In genomic region chr22:23925020-23925606, GRCh38 we compare ENCODE assay signal across 22 cellular contexts. TPM values are rescaled to one million over a fixed set of nuclear protein-coding genes. Genes with fewer than 3 reads are reported as not detected.
"Had no signal": no experiment of that assay in that cellular context is flagged by ENCODE, and none has a peak within 500 bp of the region (broad histone marks: within the 10 kb centered on the region; RNA-seq: fewer than 3 reads in every experiment).

No MANE protein-coding gene starts in this region.

- H3K27me3 ChIP-seq: foreskin keratinocyte, right atrium auricular region, tibial nerve had no signal

- H3K4me3 ChIP-seq: coronary artery, right atrium auricular region, tibial nerve had no signal

- H3K27ac Mint-ChIP-seq: activated B cell treated with CpG ODN at 0.5 μM for 24 hours; activated naive CD8-positive, alpha-beta T cell treated with anti-CD3 and anti-CD28 coated beads for 36 hours; activated T-helper 1 cell treated with anti-CD3 and anti-CD28 coated beads, Interleukin-12 subunit alpha, Interleukin-12 subunit beta, Interleukin-2, Interleukin-4 antibody, amounts not matched to agents 30 ng/mL and 10 ng/mL and 1 ng/mL, durations not matched to agents 14 hours and 24 hours and 36 hours; immature natural killer cell; natural killer cell treated with Interleukin-12 subunit alpha and Interleukin-12 subunit beta and Interleukin-15 and Interleukin-18, amount 100 ng/mL, for 72 hours; T-helper 2 cell treated with Interferon-gamma antibody and Interleukin-4, amounts not matched to agents 5 μg/mL and 100 μg/mL, for 36 hours had no signal

- H3K9me3 ChIP-seq: right atrium auricular region had no signal

- ATAC-seq: foreskin keratinocyte; natural killer cell treated with Interleukin-12 subunit alpha and Interleukin-12 subunit beta and Interleukin-15 and Interleukin-18, amount 100 ng/mL, for 72 hours had no signal

- H3K4me1 ChIP-seq: foreskin keratinocyte, right atrium auricular region, tibial nerve had no signal

- H3K27ac ChIP-seq: coronary artery, foreskin keratinocyte, right atrium auricular region, tibial nerve had no signal

- H3K4me3 Mint-ChIP-seq: activated B cell treated with CpG ODN at 0.5 μM for 24 hours; activated naive CD8-positive, alpha-beta T cell treated with anti-CD3 and anti-CD28 coated beads for 36 hours; activated T-helper 1 cell treated with anti-CD3 and anti-CD28 coated beads, Interleukin-12 subunit alpha, Interleukin-12 subunit beta, Interleukin-2, Interleukin-4 antibody, amounts not matched to agents 30 ng/mL and 10 ng/mL and 1 ng/mL, durations not matched to agents 14 hours and 24 hours and 36 hours; brain; central memory CD8-positive, alpha-beta T cell; immature natural killer cell; natural killer cell treated with Interleukin-12 subunit alpha and Interleukin-12 subunit beta and Interleukin-15 and Interleukin-18, amount 100 ng/mL, for 72 hours; T-helper 2 cell treated with Interferon-gamma antibody and Interleukin-4, amounts not matched to agents 5 μg/mL and 100 μg/mL, for 36 hours had no signal

- H3K4me1 Mint-ChIP-seq: brain; central memory CD8-positive, alpha-beta T cell; immature natural killer cell had no signal

- H3K9me3 Mint-ChIP-seq: natural killer cell treated with Interleukin-12 subunit alpha and Interleukin-12 subunit beta and Interleukin-15 and Interleukin-18, amount 100 ng/mL, for 72 hours had no signal

- H3K27me3 Mint-ChIP-seq: activated B cell treated with CpG ODN at 0.5 μM for 24 hours; activated naive CD8-positive, alpha-beta T cell treated with anti-CD3 and anti-CD28 coated beads for 36 hours; central memory CD8-positive, alpha-beta T cell had no signal

- DNase-seq: activated B cell treated with CpG ODN at 0.5 μM for 24 hours; activated CD4-positive, alpha-beta T cell treated with anti-CD3 and anti-CD28 coated beads for 48 hours; activated CD8-positive, alpha-beta memory T cell treated with anti-CD3 and anti-CD28 coated beads for 24 hours; activated naive CD8-positive, alpha-beta T cell treated with anti-CD3 and anti-CD28 coated beads for 36 hours; amygdala; effector CD4-positive, alpha-beta T cell; foreskin keratinocyte; immature natural killer cell; small intestine; stimulated activated CD4-positive, alpha-beta T cell treated with anti-CD3 and anti-CD28 coated beads, Interleukin-4, amount 100 ng/mL, for 24 hours; stimulated activated CD8-positive, alpha-beta memory T cell treated with anti-CD3 and anti-CD28 coated beads, Interleukin-4, amount 100 ng/mL, for 48 hours; stimulated activated naive CD4-positive, alpha-beta T cell treated with Interleukin-2 at 50 U/mL for 16 hours; substantia nigra had no signal

RNA-seq across cellular contexts. Expression of gene GSTT2B, which starts 35.9 kb away (rescaled TPM):
- total RNA-seq: activated B cell treated with CpG ODN at 0.5 μM for 24 hours; activated naive CD8-positive, alpha-beta T cell treated with anti-CD3 and anti-CD28 coated beads for 36 hours; natural killer cell treated with Interleukin-12 subunit alpha and Interleukin-12 subunit beta and Interleukin-15 and Interleukin-18, amount 100 ng/mL, for 72 hours had no signal

RNA-seq across cellular contexts. Expression of gene DDTL, which starts 41.6 kb away (rescaled TPM):
- total RNA-seq: activated naive CD8-positive, alpha-beta T cell treated with anti-CD3 and anti-CD28 coated beads for 36 hours had no signal

RNA-seq across cellular contexts. Expression of gene GSTT2, which starts 54.8 kb away (rescaled TPM):
- total RNA-seq: activated B cell treated with CpG ODN at 0.5 μM for 24 hours; activated naive CD8-positive, alpha-beta T cell treated with anti-CD3 and anti-CD28 coated beads for 36 hours; activated T-helper 1 cell treated with anti-CD3 and anti-CD28 coated beads, Interleukin-12 subunit alpha, Interleukin-12 subunit beta, Interleukin-2, Interleukin-4 antibody, amounts not matched to agents 30 ng/mL and 10 ng/mL and 1 ng/mL, durations not matched to agents 14 hours and 24 hours and 36 hours; mesenteric fat pad had no signal
